1 cellular context compared by ENCODE assay signal in the genomic region with DNA sequence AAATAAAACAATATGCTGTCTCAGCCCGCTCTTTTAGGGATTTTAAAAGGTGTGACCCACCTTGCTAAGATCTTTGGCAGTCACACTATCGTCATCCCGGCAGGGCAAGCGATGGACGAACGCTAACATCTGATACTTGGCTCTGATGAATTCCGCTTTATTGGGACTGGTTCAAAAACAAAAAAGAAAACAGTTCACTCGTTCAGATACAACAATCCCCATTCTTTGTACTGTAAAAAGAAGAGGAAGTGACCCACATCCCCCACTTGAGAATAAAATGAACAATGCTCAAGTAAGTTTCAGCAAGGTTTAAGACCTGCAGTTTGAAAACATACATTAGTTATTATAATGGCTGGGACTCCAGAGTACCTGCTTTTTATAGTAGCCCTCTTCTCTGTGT.
A peak's percentile ranks its signal among the peaks of the same experiment; 100 is the strongest.
TF ChIP-seq lines count a peak whose summit lies in the region.

No MANE protein-coding gene starts in this region.

TF ChIP-seq in GM12891, 5 proteins besides CTCF, POLR2A, EP300 and RAD21:
- TF ChIP-seq SPI1 (IDR thresholded peaks at IDR 0.05; ENCODE audit: low read depth, low read length) (peak; percentile 80), POLR2AphosphoS5 (IDR thresholded peaks at IDR 0.05; ENCODE audit: low read depth, low read length) (no peak), POU2F2 (IDR thresholded peaks at IDR 0.05; ENCODE audit: low read depth, low read length) (no peak), TAF1 (IDR thresholded peaks at IDR 0.05; ENCODE audit: low read depth, low read length) (no peak), PAX5 (IDR thresholded peaks at IDR 0.05; ENCODE audit: insufficient read depth, low read length, severe bottlenecking) (no peak)
